In genomic region chr19:48461651-48461981, GRCh38 we compare ENCODE assay signal across 28 cellular contexts.
"Had no signal": no experiment of that assay in that cellular context is flagged by ENCODE, and none has a peak within 500 bp of the region (broad histone marks: within the 10 kb centered on the region; RNA-seq: fewer than 3 reads in every experiment).

No MANE protein-coding gene starts in this region.

- H3K27ac Mint-ChIP-seq: activated naive CD4-positive, alpha-beta T cell treated with anti-CD3 and anti-CD28 coated beads for 36 hours; activated naive CD8-positive, alpha-beta T cell treated with anti-CD3 and anti-CD28 coated beads for 36 hours; brain; memory B cell; naive thymus-derived CD4-positive, alpha-beta T cell; stimulated activated naive B cell treated with anti-CD40 and anti-IgM and Interleukin-4, amounts not matched to agents 10 μg/mL and 1 μg/mL and 100 μg/mL, for 72 hours; T-helper 1 cell treated with Interleukin-12 subunit alpha and Interleukin-12 subunit beta and Interleukin-4 antibody, amounts not matched to agents 30 μg/mL and 1 μg/mL, for 36 hours had no signal

- H3K27me3 Mint-ChIP-seq: activated naive CD8-positive, alpha-beta T cell treated with anti-CD3 and anti-CD28 coated beads for 36 hours; brain; memory B cell; naive thymus-derived CD4-positive, alpha-beta T cell; stimulated activated naive B cell treated with anti-CD40 and anti-IgM and Interleukin-4, amounts not matched to agents 10 μg/mL and 1 μg/mL and 100 μg/mL, for 72 hours had no signal

- DNase-seq: activated CD4-positive, alpha-beta T cell treated with anti-CD3 and anti-CD28 coated beads for 4 hours; activated CD4-positive, alpha-beta T cell treated with anti-CD3 and anti-CD28 coated beads, Interleukin-2, amount 50 U/mL, for 4 hours; activated CD8-positive, alpha-beta memory T cell treated with anti-CD3 and anti-CD28 coated beads for 24 hours; activated effector memory CD4-positive, alpha-beta T cell treated with anti-CD3 and anti-CD28 coated beads, Interleukin-2, amount 50 U/mL, for 16 hours; activated naive CD4-positive, alpha-beta T cell treated with anti-CD3 and anti-CD28 coated beads for 36 hours; activated naive CD8-positive, alpha-beta T cell treated with anti-CD3 and anti-CD28 coated beads for 36 hours; cerebellar nuclear complex; colonic mucosa; effector CD8-positive, alpha-beta T cell; midbrain; naive thymus-derived CD4-positive, alpha-beta T cell; occipital lobe; stimulated activated CD4-positive, alpha-beta T cell treated with anti-CD3 and anti-CD28 coated beads, Interleukin-1b, Interleukin-23, amount 100 ng/mL, for 48 hours; stimulated activated CD4-positive, alpha-beta T cell treated with anti-CD3 and anti-CD28 coated beads, Interleukin-4, amount 100 ng/mL, for 4 hours; stimulated activated naive B cell treated with anti-CD40 and anti-IgM and Interleukin-4, amounts not matched to agents 10 μg/mL and 1 μg/mL and 100 μg/mL, for 72 hours; T-helper 9 cell; transverse colon had no signal

- H3K4me1 ChIP-seq: adrenal gland, ascending aorta, colonic mucosa, right atrium auricular region, transverse colon, vagina had no signal

- H3K27ac ChIP-seq: adrenal gland, ascending aorta, cardiac muscle cell, colonic mucosa, right atrium auricular region, transverse colon, vagina, VCaP had no signal

- H3K27me3 ChIP-seq: adrenal gland, ascending aorta, cardiac muscle cell, colonic mucosa, right atrium auricular region, transverse colon, vagina had no signal

- H3K9me3 ChIP-seq: adrenal gland, ascending aorta, colonic mucosa, right atrium auricular region, transverse colon, vagina had no signal

- H3K9me3 Mint-ChIP-seq: activated naive CD4-positive, alpha-beta T cell treated with anti-CD3 and anti-CD28 coated beads for 36 hours; activated naive CD8-positive, alpha-beta T cell treated with anti-CD3 and anti-CD28 coated beads for 36 hours; brain; memory B cell; naive thymus-derived CD4-positive, alpha-beta T cell; neural crest cell; T-helper 1 cell treated with Interleukin-12 subunit alpha and Interleukin-12 subunit beta and Interleukin-4 antibody, amounts not matched to agents 30 μg/mL and 1 μg/mL, for 36 hours had no signal

- ATAC-seq: naive thymus-derived CD4-positive, alpha-beta T cell had no signal

- H3K4me3 Mint-ChIP-seq: activated naive CD4-positive, alpha-beta T cell treated with anti-CD3 and anti-CD28 coated beads for 36 hours; brain; memory B cell; naive thymus-derived CD4-positive, alpha-beta T cell; neural crest cell; stimulated activated naive B cell treated with anti-CD40 and anti-IgM and Interleukin-4, amounts not matched to agents 10 μg/mL and 1 μg/mL and 100 μg/mL, for 72 hours; T-helper 1 cell treated with Interleukin-12 subunit alpha and Interleukin-12 subunit beta and Interleukin-4 antibody, amounts not matched to agents 30 μg/mL and 1 μg/mL, for 36 hours had no signal

- H3K4me2 ChIP-seq: smooth muscle cell had no signal
